8 cellular contexts compared by ENCODE assay signal in genomic region chr9:128553695-128554094, GRCh38. TPM values are rescaled to one million over a fixed set of nuclear protein-coding genes. Genes with fewer than 3 reads are reported as not detected.
DNase-seq lines count a peak whose midpoint lies in the region; ATAC-seq, FAIRE-seq and TF ChIP-seq lines count a peak whose summit lies in the region.

No MANE protein-coding gene starts in this region.

- no peaks in the 10 kb centered on the region for H3K27me3 ChIP-seq in heart right ventricle
- H3K27me3 ChIP-seq in HepG2 (ENCODE audit: control insufficient read depth in 1 of 2, insufficient read depth in 2 of 2, low read length in 2 of 2), result no peaks in the 10 kb centered on the region; a peak in 1 of 5 replicates
- no peaks in the 10 kb centered on the region for H3K27me3 ChIP-seq in aorta (ENCODE audit: control insufficient read depth in 1 of 2, insufficient read depth in 2 of 2, low read length in 1 of 2)

- no peak for TF ChIP-seq RAD21 in HepG2 (CRISPR knock-in tag; IDR thresholded peaks at IDR 0.05)

- peak overlapping the region; percentile 85; the same call in 1 of the 2 replicates for H3K9ac ChIP-seq in HepG2 (ENCODE audit: insufficient read depth, low read depth, low read length)

- H3K4me1 ChIP-seq in heart right ventricle, result peaks cover 11 to 84% (median 74%) of the 10 kb centered on the region in 9 donors
- peaks cover 78% of the 10 kb centered on the region for H3K4me1 ChIP-seq in HepG2 (ENCODE audit: insufficient read depth, low read length)
- peaks cover 2 to 8% of the 10 kb centered on the region in 2 donors for H3K4me1 ChIP-seq in aorta (ENCODE audit: control insufficient read depth in 1 of 2, insufficient read depth in 2 of 2, low read length in 2 of 2)

- peaks cover 49% of the 10 kb centered on the region for H3K79me2 ChIP-seq in HepG2 (ENCODE audit: insufficient read depth, low read length)

- POLR2A ChIA-PET in HepG2 (lab: Yijun Ruan, JAX), result interaction anchor here (0.7 to 3.1 kb wide), 4 partner anchors 11 to 96 kb away, joined by 3 to 13 read pairs (median 6); partner anchors contain the start of gene GLE1

- peak overlapping the region; percentile 94 to 100 (median 99) for H3K27ac ChIP-seq in heart right ventricle
- H3K27ac ChIP-seq in HepG2 (ENCODE audit: extremely low read length, insufficient read depth, low read length), result peak overlapping the region; percentile 67
- no peak overlapping the region for H3K27ac ChIP-seq in aorta (ENCODE audit: low read depth in 1 of 2, low read length in 2 of 2)

- H3K4me3 ChIP-seq in heart right ventricle (peak overlapping the region; percentile 16 to 100 (median 97)), astrocyte of the spinal cord (ENCODE audit: low read depth, low read length) (peak overlapping the region; percentile 68), HepG2 (replicated peaks in 1 of 3; ENCODE audit: insufficient read depth in 1 of 3, low read depth in 2 of 3, low read length in 3 of 3) (peak overlapping the region; percentile 87 to 95 (median 90); a peak in 5 of 6 replicates), aorta (ENCODE audit: low read length in 2 of 2) (peak overlapping the region; percentile 82 to 86)

- DNase-seq in heart right ventricle (no peak), cardiac septum (ENCODE audit: low spot score) (no peak), astrocyte of the spinal cord (ENCODE audit: low read depth, low spot score) (peak; percentile 66), HepG2 (ENCODE audit: low spot score) (no peak), aorta (no peak), D721Med (ENCODE audit: insufficient read length, low spot score) (no peak), ecto neural progenitor cell (ENCODE audit: low spot score) (no peak)

- no peak for ATAC-seq in heart right ventricle
- ATAC-seq in HepG2, result no peak
- no peak for ATAC-seq in aorta (ENCODE audit: low FRiP score)
- no peak for ATAC-seq in GM21786 (IDR thresholded peaks at IDR 0.05; ENCODE audit: unreplicated experiment)

- TF ChIP-seq CTCF in heart right ventricle (IDR thresholded peaks at IDR 0.05) (no peak), astrocyte of the spinal cord (IDR thresholded peaks at IDR 0.05; ENCODE audit: low read depth, low read length) (no peak), HepG2 (CRISPR knock-in tag; IDR thresholded peaks at IDR 0.05) (no peak), D721Med (IDR thresholded peaks at IDR 0.05; ENCODE audit: insufficient read depth, missing control alignments) (no peak)

- FAIRE-seq in HepG2 (lab: Jason Lieb, UNC) (no peak), D721Med (lab: Jason Lieb, UNC) (no peak)

- peaks cover 25% of the 10 kb centered on the region for H4K20me1 ChIP-seq in HepG2 (ENCODE audit: insufficient read depth, low read length)

- TF ChIP-seq EP300 in HepG2 (IDR thresholded peaks at IDR 0.05; ENCODE audit: low read depth in 2 of 2, low read length in 2 of 2), result no peak
- no peak for TF ChIP-seq EP300 in HepG2 (CRISPR knock-in tag; IDR thresholded peaks at IDR 0.05; ENCODE audit: borderline replicate concordance)

- CTCF ChIA-PET in HepG2 (lab: Yijun Ruan, JAX; ENCODE audit: low intra/inter-chr PET ratio, low total read pairs), result no interaction called here

- no peak for TF ChIP-seq POLR2A in HepG2 (IDR thresholded peaks at IDR 0.05; ENCODE audit: insufficient read depth in 1 of 2, low read depth in 2 of 2, low read length in 2 of 2)

- H3K36me3 ChIP-seq in heart right ventricle (peaks cover 0 to 5% (median 0%) of the 10 kb centered on the region in 9 donors), HepG2 (replicated peaks in 1 of 2; ENCODE audit: control insufficient read depth in 1 of 2, insufficient read depth in 2 of 2, low read length in 2 of 2) (no peaks in the 10 kb centered on the region), aorta (ENCODE audit: control insufficient read depth in 1 of 2, insufficient read depth in 2 of 2, low read length in 1 of 2) (no peaks in the 10 kb centered on the region)

- peak overlapping the region; percentile 84 for H3K4me2 ChIP-seq in HepG2 (ENCODE audit: low read depth, low read length)

- H3K9me3 ChIP-seq in heart right ventricle (no peaks in the 10 kb centered on the region), HepG2 (ENCODE audit: low read length) (no peaks in the 10 kb centered on the region), aorta (ENCODE audit: control insufficient read depth, low read length) (no peaks in the 10 kb centered on the region)

- TSS peak; percentile 61 for BruUV-seq in HepG2 (replicated peaks; lab: Mats Ljungman, UMichigan)

- no peak overlapping the region for H2AFZ ChIP-seq in HepG2 (ENCODE audit: low read length)

- WGBS in heart right ventricle, 2 donors, result 11 to 13% methylated on average over 6 of the region's 6 CpGs
- 43% methylated on average over 6 of the region's 6 CpGs for WGBS in HepG2 (ENCODE audit: low lambda C conversion rate)
- 2 to 5% methylated on average over 6 of the region's 6 CpGs for WGBS in aorta, 2 donors

- in situ Hi-C loops in astrocyte of the spinal cord (cut with HindIII; ENCODE audit: low sequenced_read_pairs), result no loop called here
- in situ Hi-C loops in HepG2 (cut with HindIII; ENCODE audit: extremely low pct_ligation_motif_present, low pct_unique_long_range_greater_than_20kb), result no loop called here

- intact Hi-C loops in heart right ventricle (cut with DNase I) (loop anchor here in 5 of 10 donors (2.0 to 10.0 kb wide), 6 partner anchors 49 to 189 kb away; partner anchors contain the start of genes GLE1 (in 3 of the 5) and ODF2 (in 3 of the 5)), cardiac septum (cut with DNase I) (loop anchor here (5.0 kb wide), 1 partner anchor 96 kb away; the partner anchor contains the start of gene ODF2), HepG2 (cut with micrococcal nuclease; ENCODE audit: unreplicated experiment) (loop anchor here (2.0 to 5.0 kb wide), 2 partner anchors 51 to 83 kb away; partner anchors contain the start of gene GLE1), aorta (cut with DNase I) (loop anchor here in 1 of 2 donors (2.0 kb wide), 1 partner anchor 49 kb away; the partner anchor contains the start of gene GLE1)

TF ChIP-seq in HepG2, 621 proteins besides CTCF, POLR2A, EP300 and RAD21 (continues in another document):
- TF ChIP-seq ZNF7 (CRISPR knock-in tag; IDR thresholded peaks at IDR 0.05), result no peak

RNA-seq across cellular contexts. Expression of gene SPTAN1, which starts 1.3 kb away (rescaled TPM):
- total RNA-seq in heart right ventricle (100 to 1,000 TPM; 250 to 449 (median 379) TPM), cardiac septum (380 TPM), HepG2 (2016; rRNA removed; fragmentation: Illumina TruSeq; extraction: Trizol) (23.5 and 106 TPM in 2 replicates), aorta (100 to 1,000 TPM; 384 to 504 TPM)
- polyA plus RNA-seq in heart right ventricle (100 to 1,000 TPM; 119 to 177 TPM), HepG2 (2011; rRNA removed) (111 and 132 TPM in 2 replicates), aorta (100 to 1,000 TPM in 1 of 2 donors, 10 to 100 TPM in 1; 94.4 to 237 TPM)
- 19.2 and 22.6 TPM in 2 replicates for total RNA-seq in HepG2 (2016; cell fraction: cytosol; rRNA removed; fragmentation: Illumina TruSeq; extraction: Trizol; ENCODE audit: low read depth)
- total RNA-seq in HepG2 (2016; cell fraction: insoluble cytoplasmic fraction; rRNA removed; fragmentation: Illumina TruSeq; extraction: Trizol), result 14.5 and 107 TPM in 2 replicates
- total RNA-seq in HepG2 (2016; cell fraction: membrane; rRNA removed; fragmentation: Illumina TruSeq; extraction: Trizol), result 14.3 and 15.6 TPM in 2 replicates
- 180 and 199 TPM in 2 replicates for total RNA-seq in HepG2 (2016; cell fraction: nucleus; rRNA removed; fragmentation: Illumina TruSeq; extraction: Trizol)
- polyA plus RNA-seq in HepG2 (2011; cell fraction: cytosol; rRNA removed), result 28.2 and 51.8 TPM in 2 replicates
- 885 and 1,070 TPM in 2 replicates for polyA plus RNA-seq in HepG2 (2011; cell fraction: nucleus; rRNA removed)
- 97.6 and 98.5 TPM in 2 replicates for polyA plus RNA-seq in HepG2 (2012)
- 6.9 and 7.2 TPM in 2 replicates for polyA plus RNA-seq in HepG2 (2016; cell fraction: cytosol; fragmentation: Illumina TruSeq; extraction: Trizol; ENCODE audit: low read depth)
- 14.9 and 21.0 TPM in 2 replicates for polyA plus RNA-seq in HepG2 (2016; cell fraction: insoluble cytoplasmic fraction; fragmentation: Illumina TruSeq; extraction: Trizol; ENCODE audit: low read depth)
- polyA plus RNA-seq in HepG2 (2016; cell fraction: membrane; fragmentation: Illumina TruSeq; extraction: Trizol; ENCODE audit: low read depth), result 6.9 and 9.5 TPM in 2 replicates
- polyA plus RNA-seq in HepG2 (2016; cell fraction: nucleus; fragmentation: Illumina TruSeq; extraction: Trizol; ENCODE audit: insufficient read depth, low read depth), result 274 and 280 TPM in 2 replicates
- 319 and 464 TPM in 2 replicates for polyA minus RNA-seq in HepG2 (2011; rRNA and poly(A)+ RNA removed; ENCODE audit: low replicate concordance)
- polyA minus RNA-seq in HepG2 (2011; cell fraction: cytosol; rRNA and poly(A)+ RNA removed), result 48.3 and 55.2 TPM in 2 replicates
- polyA minus RNA-seq in HepG2 (2011; cell fraction: nucleus; rRNA and poly(A)+ RNA removed), result 960 and 1,011 TPM in 2 replicates

RNA-seq across cellular contexts. Expression of gene GLE1, which starts 49.2 kb away (rescaled TPM):
- total RNA-seq in heart right ventricle, result 10 to 100 TPM; 15.0 to 24.5 (median 19.9) TPM
- polyA plus RNA-seq in heart right ventricle, result 10 to 100 TPM; 10.5 to 12.4 TPM
- total RNA-seq in cardiac septum, result 20.2 TPM
- total RNA-seq in HepG2 (2016; rRNA removed; fragmentation: Illumina TruSeq; extraction: Trizol), result 28.8 and 41.1 TPM in 2 replicates
- total RNA-seq in HepG2 (2016; cell fraction: cytosol; rRNA removed; fragmentation: Illumina TruSeq; extraction: Trizol; ENCODE audit: low read depth), result 7.4 and 7.9 TPM in 2 replicates
- 29.6 and 39.3 TPM in 2 replicates for total RNA-seq in HepG2 (2016; cell fraction: insoluble cytoplasmic fraction; rRNA removed; fragmentation: Illumina TruSeq; extraction: Trizol)
- 17.1 and 18.6 TPM in 2 replicates for total RNA-seq in HepG2 (2016; cell fraction: membrane; rRNA removed; fragmentation: Illumina TruSeq; extraction: Trizol)
- total RNA-seq in HepG2 (2016; cell fraction: nucleus; rRNA removed; fragmentation: Illumina TruSeq; extraction: Trizol), result 14.9 and 16.3 TPM in 2 replicates
- polyA plus RNA-seq in HepG2 (2011; rRNA removed), result 10.6 and 14.7 TPM in 2 replicates
- polyA plus RNA-seq in HepG2 (2011; cell fraction: cytosol; rRNA removed), result 10.5 TPM in 2 replicates
- 7.6 and 8.6 TPM in 2 replicates for polyA plus RNA-seq in HepG2 (2011; cell fraction: nucleus; rRNA removed)
- polyA plus RNA-seq in HepG2 (2012), result 9.6 and 10.9 TPM in 2 replicates
- 3.1 and 3.9 TPM in 2 replicates for polyA plus RNA-seq in HepG2 (2016; cell fraction: cytosol; fragmentation: Illumina TruSeq; extraction: Trizol; ENCODE audit: low read depth)
- polyA plus RNA-seq in HepG2 (2016; cell fraction: insoluble cytoplasmic fraction; fragmentation: Illumina TruSeq; extraction: Trizol; ENCODE audit: low read depth), result 33.8 and 35.3 TPM in 2 replicates
- 10.7 and 11.7 TPM in 2 replicates for polyA plus RNA-seq in HepG2 (2016; cell fraction: membrane; fragmentation: Illumina TruSeq; extraction: Trizol; ENCODE audit: low read depth)
- polyA plus RNA-seq in HepG2 (2016; cell fraction: nucleus; fragmentation: Illumina TruSeq; extraction: Trizol; ENCODE audit: insufficient read depth, low read depth), result 21.8 and 23.3 TPM in 2 replicates
- 26.2 and 106 TPM in 2 replicates for polyA minus RNA-seq in HepG2 (2011; rRNA and poly(A)+ RNA removed; ENCODE audit: low replicate concordance)
- polyA minus RNA-seq in HepG2 (2011; cell fraction: cytosol; rRNA and poly(A)+ RNA removed), result 14.9 and 17.1 TPM in 2 replicates
- polyA minus RNA-seq in HepG2 (2011; cell fraction: nucleus; rRNA and poly(A)+ RNA removed), result 5.7 and 7.5 TPM in 2 replicates
- 10 to 100 TPM; 13.5 to 17.3 TPM for total RNA-seq in aorta
- 10 to 100 TPM in 1 of 2 donors, 1 to 10 TPM in 1; 6.9 to 12.2 TPM for polyA plus RNA-seq in aorta

Comparison
In these comparisons a context has a peak if more than half of its experiments do, and no peak if none do; other contexts are left out.
1. H3K27ac ChIP-seq: peak in heart right ventricle (10 of 10) and HepG2 (single experiment); none in aorta (0 of 2).
2. Peak in every context shown above with its lines, with median percentiles within 50 percentile points of each other: H3K4me3 ChIP-seq.